Comparison of ENCODE assay signal across 8 cellular contexts in genomic region chr14:39265741-39266588, GRCh38. TPM values are rescaled to one million over a fixed set of nuclear protein-coding genes. Genes with fewer than 3 reads are reported as not detected.
DNase-seq lines count a peak whose midpoint lies in the region; ATAC-seq and TF ChIP-seq lines count a peak whose summit lies in the region.

No MANE protein-coding gene starts in this region.

- H3K4me3 ChIP-seq in lower leg skin (ENCODE audit: low read depth, poor library complexity, severe bottlenecking): peak overlapping the region; percentile 90

- WGBS in lower leg skin, 2 donors: 6 to 7% methylated on average over 16 to 18 of the region's 18 CpGs

- intact Hi-C loops in Right ventricle myocardium inferior (cut with DNase I) (loop anchor here (1.0 to 5.0 kb wide), 3 partner anchors 91 to 166 kb away; partner anchors contain the start of genes FBXO33, GEMIN2 and PNN), cardiac septum (cut with DNase I) (loop anchor here (2.0 to 10.0 kb wide), 4 partner anchors 36 to 165 kb away; partner anchors contain the start of genes SEC23A and TRAPPC6B), lower leg skin (cut with DNase I; ENCODE audit: low total_unique reads) (loop anchor here (2.0 kb wide), 1 partner anchor 33 kb away; no protein-coding TSS in a partner anchor)

- DNase-seq in Right ventricle myocardium inferior (ENCODE audit: missing footprints) (no peak), cardiac septum (ENCODE audit: low spot score) (no peak), NOMO-1 (lab: John Stamatoyannopoulos, UW; ENCODE audit: unreplicated experiment in 2 of 2) (peak; percentile 45 to 62), caudate nucleus (lab: John Stamatoyannopoulos, UW) (peak in 9 of 61 donors; percentile 13 to 62 (median 43)), lower leg skin (ENCODE audit: low spot score in 2 of 2) (no peak), NCI-H187 treated with DMSO at 0.1 percent for 48 hours (lab: John Stamatoyannopoulos, UW) (no peak)
- DNase-seq in stimulated activated CD4-positive, alpha-beta T cell treated with anti-CD3 and anti-CD28 coated beads, Interleukin-15, amount 100 ng/mL, for 24 hours: no peak

- peak; percentile 31 for ATAC-seq in Right ventricle myocardium inferior

- TF ChIP-seq POLR2A in lower leg skin (IDR thresholded peaks at IDR 0.05): no peak

- TF ChIP-seq CTCF in lower leg skin (IDR thresholded peaks at IDR 0.05): peak in 1 of 3 donors; percentile 57

- peak overlapping the region; percentile 99 for H3K27ac ChIP-seq in caudate nucleus (ENCODE audit: low read depth, low read length)
- H3K27ac ChIP-seq in temporal lobe (ENCODE audit: low read depth, low read length): peak overlapping the region; percentile 79

RNA-seq across cellular contexts. Expression of gene MIA2, which starts 32.2 kb away (rescaled TPM):
- 22.2 TPM for total RNA-seq in Right ventricle myocardium inferior
- total RNA-seq in cardiac septum: 24.0 TPM
- 10 to 100 TPM; 14.0 to 19.5 (median 15.8) TPM for total RNA-seq in lower leg skin
- 16.2 TPM for total RNA-seq in temporal lobe

Comparison
In these comparisons a context has a peak if more than half of its experiments do, and no peak if none do; other contexts are left out.
1. DNase-seq: peak in NOMO-1 (2 of 2); none in Right ventricle myocardium inferior (single experiment), cardiac septum (single experiment), lower leg skin (0 of 2), NCI-H187 treated with DMSO at 0.1 percent for 48 hours (single experiment) and stimulated activated CD4-positive, alpha-beta T cell treated with anti-CD3 and anti-CD28 coated beads, Interleukin-15, amount 100 ng/mL, for 24 hours (single experiment).